8 cellular contexts compared by ENCODE assay signal in genomic region chr14:70027785-70028428, GRCh38.
A peak's percentile ranks its signal among the peaks of the same experiment; 100 is the strongest.
DNase-seq lines count a peak whose midpoint lies in the region; ATAC-seq and TF ChIP-seq lines count a peak whose summit lies in the region.

No MANE protein-coding gene starts in this region.

- H3K4me1 ChIP-seq in Caco-2 (peaks cover 11% of the 10 kb centered on the region), PC-9 (replicated peaks; ENCODE audit: insufficient read depth) (no peaks in the 10 kb centered on the region), uterus (no peaks in the 10 kb centered on the region)

- intact Hi-C loops in Caco-2 (cut with micrococcal nuclease; ENCODE audit: unreplicated experiment), result loop anchor here (1.0 kb wide), 5 partner anchors 46 to 297 kb away; no protein-coding TSS in a partner anchor
- intact Hi-C loops in PC-9 (cut with micrococcal nuclease; ENCODE audit: unreplicated experiment), result loop anchor here (2.0 to 10.0 kb wide), 3 partner anchors 163 to 441 kb away; no protein-coding TSS in a partner anchor
- intact Hi-C loops in uterus (cut with DNase I; ENCODE audit: low total_unique reads), result loop anchor here (5.0 kb wide), 1 partner anchor 211 kb away; no protein-coding TSS in a partner anchor

- TF ChIP-seq CTCF in Caco-2 (IDR thresholded peaks at IDR 0.05; ENCODE audit: insufficient read depth in 1 of 2, low read depth in 1 of 2, low read length in 1 of 2, severe bottlenecking in 1 of 2, unreplicated experiment in 1 of 2) (peak; percentile 95 to 96), PC-9 (conservative IDR thresholded peaks at IDR 0.05) (peak; percentile 96), uterus (IDR thresholded peaks at IDR 0.05) (peak; percentile 77 to 87 (median 80))

- H3K27me3 Mint-ChIP-seq in Caco-2 (ENCODE audit: insufficient read depth, unreplicated experiment), result no peaks in the 10 kb centered on the region

- no peaks in the 10 kb centered on the region for H3K9me3 Mint-ChIP-seq in Caco-2 (ENCODE audit: unreplicated experiment)

- H3K4me3 Mint-ChIP-seq in Caco-2 (ENCODE audit: unreplicated experiment), result no peak overlapping the region

- H3K27ac Mint-ChIP-seq in Caco-2 (ENCODE audit: unreplicated experiment), result no peak overlapping the region

- no peak overlapping the region for H3K4me2 ChIP-seq in PC-9

- H3K36me3 ChIP-seq in Caco-2 (ENCODE audit: control insufficient read depth, insufficient read depth, low read length) (no peaks in the 10 kb centered on the region), PC-9 (ENCODE audit: low read depth) (no peaks in the 10 kb centered on the region), uterus (no peaks in the 10 kb centered on the region)

- ATAC-seq in HG02588 (IDR thresholded peaks at IDR 0.05; ENCODE audit: unreplicated experiment) (peak; percentile 49), HG03457 (IDR thresholded peaks at IDR 0.05; ENCODE audit: unreplicated experiment) (no peak)

- no peaks in the 10 kb centered on the region for H3K9me2 ChIP-seq in PC-9 (ENCODE audit: insufficient read depth)

- H3F3A ChIP-seq in PC-9 (ENCODE audit: insufficient read depth, low read depth), result no peaks in the 10 kb centered on the region

- H3K27me3 ChIP-seq in Caco-2 (replicated peaks; ENCODE audit: control insufficient read depth, insufficient read depth, low read length), result no peaks in the 10 kb centered on the region
- H3K27me3 ChIP-seq in PC-9 (ENCODE audit: insufficient read depth, low read depth), result peaks cover 9% of the 10 kb centered on the region; the same call in 1 of the 2 replicates
- no peaks in the 10 kb centered on the region for H3K27me3 ChIP-seq in uterus

- DNase-seq in Caco-2 (peak; percentile 76 to 90), PC-9 (peak in 1 of 2 experiments; percentile 59), activated gamma-delta T cell (lab: John Stamatoyannopoulos, UW) (peak; percentile 14), glomerular visceral epithelial cell (ENCODE audit: extremely low spot score) (peak; percentile 52), pons (ENCODE audit: low spot score) (peak; percentile 66), uterus (peak; percentile 59 to 72)

- H4K20me1 ChIP-seq in PC-9 (ENCODE audit: insufficient read depth), result no peaks in the 10 kb centered on the region

- H3K36me3 Mint-ChIP-seq in Caco-2 (ENCODE audit: insufficient read depth, unreplicated experiment), result no peaks in the 10 kb centered on the region

- H3K79me2 ChIP-seq in PC-9 (ENCODE audit: low read depth), result no peaks in the 10 kb centered on the region

- BruUV-seq in Caco-2 (replicated peaks; lab: Mats Ljungman, UMichigan) (no TSS peak), PC-9 (replicated peaks; lab: Mats Ljungman, UMichigan) (no TSS peak)

- peaks cover 10% of the 10 kb centered on the region for H3K4me1 Mint-ChIP-seq in Caco-2 (ENCODE audit: low read depth, unreplicated experiment)

- H3K4me3 ChIP-seq in Caco-2 (ENCODE audit: low read depth, low read length) (no peak overlapping the region), PC-9 (no peak overlapping the region), uterus (no peak overlapping the region)

- CTCF ChIA-PET in Caco-2 (lab: Charles Lee), result interaction anchor here (0.6 to 2.5 kb wide), 23 partner anchors 8 to 297 kb away, joined by 3 to 39 read pairs (median 3); partner anchors contain the start of gene SLC10A1
- CTCF ChIA-PET in PC-9 (lab: Charles Lee), result interaction anchor here (1.1 to 2.0 kb wide), 2 partner anchors 209 to 297 kb away, joined by 4 to 12 read pairs; no protein-coding TSS in a partner anchor

- POLR2A ChIA-PET in Caco-2 (lab: Charles Lee), result no interaction called here
- POLR2A ChIA-PET in PC-9 (lab: Charles Lee; ENCODE audit: unreplicated experiment), result interaction anchor here (0.6 kb wide), 1 partner anchor 191 kb away, joined by 3 read pairs; no protein-coding TSS in a partner anchor

- no peak overlapping the region for H3K27ac ChIP-seq in PC-9
- no peak overlapping the region for H3K27ac ChIP-seq in uterus

- no peak for TF ChIP-seq POLR2A in uterus (IDR thresholded peaks at IDR 0.05)

- H3K9me3 ChIP-seq in Caco-2, result no peaks in the 10 kb centered on the region
- H3K9me3 ChIP-seq in PC-9 (ENCODE audit: insufficient read depth, low read depth), result no peaks in the 10 kb centered on the region
- H3K9me3 ChIP-seq in uterus, result no peaks in the 10 kb centered on the region

- H2AFZ ChIP-seq in PC-9, result no peak overlapping the region
